In the genomic region with DNA sequence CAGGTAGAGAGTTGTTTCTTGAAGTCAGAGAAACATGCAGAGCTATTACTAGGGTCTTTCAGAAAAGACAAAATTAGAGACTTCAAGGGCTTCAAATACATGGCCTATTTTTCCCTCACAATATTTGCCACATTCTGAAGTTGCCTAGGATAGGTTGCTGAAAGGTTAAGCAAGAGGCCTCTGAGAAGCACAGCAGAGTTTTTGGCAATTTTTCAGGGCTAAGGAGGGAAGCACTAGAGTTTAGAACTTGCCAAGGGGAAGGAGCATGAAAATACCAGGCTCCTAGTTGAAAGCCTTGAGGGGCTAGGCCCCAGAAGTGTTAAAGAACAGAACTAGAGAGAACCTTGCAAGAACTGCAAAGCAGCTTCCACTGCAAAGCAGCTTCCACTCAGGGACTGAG, we compare ENCODE assay signal across 16 cellular contexts.
"Had no signal": no experiment of that assay in that cellular context is flagged by ENCODE, and none has a peak within 500 bp of the region (broad histone marks: within the 10 kb centered on the region; RNA-seq: fewer than 3 reads in every experiment).

No MANE protein-coding gene starts in this region.

- H3K4me1 ChIP-seq: neural progenitor cell, pancreas had no signal

- H3K9me3 ChIP-seq: pancreas, SK-N-SH, thoracic aorta had no signal

- DNase-seq: activated CD4-positive, alpha-beta T cell treated with anti-CD3 and anti-CD28 coated beads for 4 hours; activated CD8-positive, alpha-beta memory T cell treated with anti-CD3 and anti-CD28 coated beads, Interleukin-2, amount 50 U/mL, for 4 hours; activated CD8-positive, alpha-beta T cell treated with anti-CD3 and anti-CD28 coated beads for 36 hours; activated naive CD4-positive, alpha-beta T cell treated with Interleukin-2 at 50 U/mL for 16 hours; activated naive CD8-positive, alpha-beta T cell treated with anti-CD3 and anti-CD28 coated beads, Interleukin-2, amount 50 U/mL, for 24 hours; cerebellar nuclear complex; endodermal cell; heart right ventricle; kidney; pancreas; SK-N-SH; stimulated activated CD4-positive, alpha-beta T cell treated with anti-CD3 and anti-CD28 coated beads, Interleukin-4, amount 100 ng/mL, for 1 hour; T-helper 1 cell; WERI-Rb-1 had no signal

- H3K27ac ChIP-seq: neural progenitor cell, pancreas, thoracic aorta, WERI-Rb-1 had no signal

- ATAC-seq: activated CD8-positive, alpha-beta T cell treated with anti-CD3 and anti-CD28 coated beads for 36 hours; activated naive CD8-positive, alpha-beta T cell treated with anti-CD3 and anti-CD28 coated beads, Interleukin-2, amount 50 U/mL, for 24 hours; pancreas had no signal

- H3K27me3 ChIP-seq: heart right ventricle, neural progenitor cell, pancreas had no signal

- H3K36me3 ChIP-seq: heart right ventricle, neural progenitor cell, pancreas, thoracic aorta had no signal

- H3K4me3 ChIP-seq: heart right ventricle, neural progenitor cell, pancreas, thoracic aorta had no signal
